18 cellular contexts compared by ENCODE assay signal in genomic region chr12:71766202-71766601, GRCh38. TPM values are rescaled to one million over a fixed set of nuclear protein-coding genes. Genes with fewer than 3 reads are reported as not detected.
A peak's percentile ranks its signal among the peaks of the same experiment; 100 is the strongest.
DNase-seq lines count a peak whose midpoint lies in the region; ATAC-seq and TF ChIP-seq lines count a peak whose summit lies in the region.
"Had no signal": no experiment of that assay in that cellular context is flagged by ENCODE, and none has a peak within 500 bp of the region (broad histone marks: within the 10 kb centered on the region; RNA-seq: fewer than 3 reads in every experiment).

No MANE protein-coding gene starts in this region.

- peak overlapping the region in 1 of 2 donors; percentile 5 for H3K27ac Mint-ChIP-seq in natural killer cell treated with Interleukin-12 subunit alpha and Interleukin-12 subunit beta and Interleukin-15 and Interleukin-18, amount 100 ng/mL, for 72 hours
- H3K27ac Mint-ChIP-seq in natural killer cell (no peak overlapping the region), T-helper 17 cell (peak overlapping the region; percentile 51)
- H3K27ac Mint-ChIP-seq in stimulated activated effector memory CD8-positive, alpha-beta T cell treated with anti-CD3 and anti-CD28 coated beads, Interleukin-12 subunit alpha, Interleukin-12 subunit beta, amount 100 ng/mL, for 72 hours = no peak overlapping the region
- H3K27ac Mint-ChIP-seq: B cell; CD4-positive, alpha-beta T cell; HFFc6 had no signal

- intact Hi-C loops in natural killer cell (cut with micrococcal nuclease) = no loop called here

- no peak for TF ChIP-seq CTCF in natural killer cell (IDR thresholded peaks at IDR 0.05)

- no peak for ATAC-seq in natural killer cell treated with Interleukin-12 subunit alpha and Interleukin-12 subunit beta and Interleukin-15 and Interleukin-18, amount 100 ng/mL, for 72 hours
- ATAC-seq in natural killer cell (no peak), T-helper 17 cell (no peak)
- no peak for ATAC-seq in stimulated activated effector memory CD8-positive, alpha-beta T cell treated with anti-CD3 and anti-CD28 coated beads, Interleukin-12 subunit alpha, Interleukin-12 subunit beta, amount 100 ng/mL, for 72 hours
- ATAC-seq: GM12878 had no signal

- no peaks in the 10 kb centered on the region for H3K9me3 ChIP-seq in T-helper 17 cell (ENCODE audit: control insufficient read depth, low read length, poor library complexity, severe bottlenecking)

- no peaks in the 10 kb centered on the region for H3K27me3 Mint-ChIP-seq in natural killer cell treated with Interleukin-12 subunit alpha and Interleukin-12 subunit beta and Interleukin-15 and Interleukin-18, amount 100 ng/mL, for 72 hours
- no peaks in the 10 kb centered on the region for H3K27me3 Mint-ChIP-seq in natural killer cell (ENCODE audit: low read depth in 2 of 2)
- no peaks in the 10 kb centered on the region for H3K27me3 Mint-ChIP-seq in T-helper 17 cell
- H3K27me3 Mint-ChIP-seq: B cell; CD4-positive, alpha-beta T cell; CD8-positive, alpha-beta memory T cell had no signal

- peak overlapping the region; percentile 21 for H3K4me3 Mint-ChIP-seq in natural killer cell treated with Interleukin-12 subunit alpha and Interleukin-12 subunit beta and Interleukin-15 and Interleukin-18, amount 100 ng/mL, for 72 hours
- H3K4me3 Mint-ChIP-seq in natural killer cell = no peak overlapping the region
- H3K4me3 Mint-ChIP-seq in T-helper 17 cell = peak overlapping the region; percentile 2
- peak overlapping the region; percentile 41 for H3K4me3 Mint-ChIP-seq in stimulated activated effector memory CD8-positive, alpha-beta T cell treated with anti-CD3 and anti-CD28 coated beads, Interleukin-12 subunit alpha, Interleukin-12 subunit beta, amount 100 ng/mL, for 72 hours
- H3K4me3 Mint-ChIP-seq: B cell; CD4-positive, alpha-beta T cell; HFFc6 had no signal

- H3K36me3 Mint-ChIP-seq in natural killer cell treated with Interleukin-12 subunit alpha and Interleukin-12 subunit beta and Interleukin-15 and Interleukin-18, amount 100 ng/mL, for 72 hours = peaks cover 24% of the 10 kb centered on the region
- no peaks in the 10 kb centered on the region for H3K36me3 Mint-ChIP-seq in natural killer cell
- peaks cover 6% of the 10 kb centered on the region for H3K36me3 Mint-ChIP-seq in T-helper 17 cell (ENCODE audit: low read depth)
- peaks cover 59% of the 10 kb centered on the region for H3K36me3 Mint-ChIP-seq in stimulated activated effector memory CD8-positive, alpha-beta T cell treated with anti-CD3 and anti-CD28 coated beads, Interleukin-12 subunit alpha, Interleukin-12 subunit beta, amount 100 ng/mL, for 72 hours

- H3K4me1 Mint-ChIP-seq in natural killer cell treated with Interleukin-12 subunit alpha and Interleukin-12 subunit beta and Interleukin-15 and Interleukin-18, amount 100 ng/mL, for 72 hours (ENCODE audit: low read depth in 2 of 2) = peaks cover 50 to 52% of the 10 kb centered on the region in 2 donors
- H3K4me1 Mint-ChIP-seq in natural killer cell (peaks cover 52 to 59% of the 10 kb centered on the region in 2 donors), T-helper 17 cell (peaks cover 46% of the 10 kb centered on the region)
- H3K4me1 Mint-ChIP-seq in stimulated activated effector memory CD8-positive, alpha-beta T cell treated with anti-CD3 and anti-CD28 coated beads, Interleukin-12 subunit alpha, Interleukin-12 subunit beta, amount 100 ng/mL, for 72 hours = peaks cover 66% of the 10 kb centered on the region

- DNase-seq in NCI-H1417 (lab: John Stamatoyannopoulos, UW) (peak in 2 of 3 experiments; percentile 20 to 72), NCI-H1417 treated with DMSO at 0.1 percent for 48 hours (lab: John Stamatoyannopoulos, UW) (no peak), natural killer cell (no peak), T-helper 17 cell (no peak), NCI-H2081 treated with DMSO at 0.1 percent for 48 hours (lab: John Stamatoyannopoulos, UW) (no peak), NOMO-1 (lab: John Stamatoyannopoulos, UW; ENCODE audit: unreplicated experiment in 2 of 2) (no peak)
- no peak for DNase-seq in natural killer cell treated with Interleukin-12 subunit alpha and Interleukin-12 subunit beta and Interleukin-15 and Interleukin-18, amount 100 ng/mL, for 72 hours (ENCODE audit: low spot score)
- DNase-seq in stimulated activated effector memory CD8-positive, alpha-beta T cell treated with anti-CD3 and anti-CD28 coated beads, Interleukin-12 subunit alpha, Interleukin-12 subunit beta, amount 100 ng/mL, for 72 hours (ENCODE audit: low spot score in 2 of 2) = no peak
- DNase-seq: CD4-positive, alpha-beta T cell; CD8-positive, alpha-beta memory T cell; DMS 273 treated with DMSO at 0.1 percent for 48 hours; DMS79; EL; GDM1; GOT3; HFFc6 had no signal

- H3K9me3 Mint-ChIP-seq in natural killer cell treated with Interleukin-12 subunit alpha and Interleukin-12 subunit beta and Interleukin-15 and Interleukin-18, amount 100 ng/mL, for 72 hours = no peaks in the 10 kb centered on the region
- no peaks in the 10 kb centered on the region for H3K9me3 Mint-ChIP-seq in natural killer cell
- no peaks in the 10 kb centered on the region for H3K9me3 Mint-ChIP-seq in stimulated activated effector memory CD8-positive, alpha-beta T cell treated with anti-CD3 and anti-CD28 coated beads, Interleukin-12 subunit alpha, Interleukin-12 subunit beta, amount 100 ng/mL, for 72 hours

RNA-seq across cellular contexts. Expression of gene RAB21, which starts 11.5 kb away (rescaled TPM):
- total RNA-seq in natural killer cell treated with Interleukin-12 subunit alpha and Interleukin-12 subunit beta and Interleukin-15 and Interleukin-18, amount 100 ng/mL, for 72 hours = 100 to 1,000 TPM in 1 of 2 donors, 10 to 100 TPM in 1; 50.0 to 126 TPM
- total RNA-seq in natural killer cell (10 to 100 TPM; 62.5 to 84.9 (median 68.7) TPM), T-helper 17 cell (10 to 100 TPM; 58.8 to 68.8 TPM)

Comparison
In these comparisons a context has a peak if more than half of its experiments do, and no peak if none do; other contexts are left out.
1. DNase-seq: peak in NCI-H1417 (2 of 3); none in NCI-H1417 treated with DMSO at 0.1 percent for 48 hours (single experiment), natural killer cell treated with Interleukin-12 subunit alpha and Interleukin-12 subunit beta and Interleukin-15 and Interleukin-18, amount 100 ng/mL, for 72 hours (single experiment), natural killer cell (single experiment), T-helper 17 cell (0 of 3), stimulated activated effector memory CD8-positive, alpha-beta T cell treated with anti-CD3 and anti-CD28 coated beads, Interleukin-12 subunit alpha, Interleukin-12 subunit beta, amount 100 ng/mL, for 72 hours (0 of 2), NCI-H2081 treated with DMSO at 0.1 percent for 48 hours (single experiment) and NOMO-1 (0 of 2).